9 cellular contexts compared by ENCODE assay signal in genomic region chr3:152382312-152383135, GRCh38.
DNase-seq lines count a peak whose midpoint lies in the region; ATAC-seq and TF ChIP-seq lines count a peak whose summit lies in the region.
"Had no signal": no experiment of that assay in that cellular context is flagged by ENCODE, and none has a peak within 500 bp of the region (broad histone marks: within the 10 kb centered on the region; RNA-seq: fewer than 3 reads in every experiment).

No MANE protein-coding gene starts in this region.

- H3K9me3 ChIP-seq in left ventricle myocardium inferior (replicated peaks) (no peaks in the 10 kb centered on the region), PC-9 (ENCODE audit: insufficient read depth, low read depth) (no peaks in the 10 kb centered on the region)

- H3K4me1 ChIP-seq in left ventricle myocardium inferior (peaks cover 98% of the 10 kb centered on the region), PC-9 (replicated peaks; ENCODE audit: insufficient read depth) (no peaks in the 10 kb centered on the region; the same call in 1 of the 2 replicates)

- no peak overlapping the region for H2AFZ ChIP-seq in PC-9

- H3K9me2 ChIP-seq in PC-9 (ENCODE audit: insufficient read depth): no peaks in the 10 kb centered on the region

- peak overlapping the region; percentile 89 for H3K27ac Mint-ChIP-seq in activated CD8-positive, alpha-beta T cell treated with anti-CD3 and anti-CD28 coated beads for 36 hours
- H3K27ac Mint-ChIP-seq in stimulated activated effector memory CD8-positive, alpha-beta T cell treated with anti-CD3 and anti-CD28 coated beads, Interleukin-12 subunit alpha, Interleukin-12 subunit beta, amount 100 ng/mL, for 72 hours: peak overlapping the region; percentile 78

- no peak for DNase-seq in activated CD8-positive, alpha-beta T cell treated with anti-CD3 and anti-CD28 coated beads for 36 hours
- DNase-seq in left ventricle myocardium inferior (no peak), SKM-1 (lab: John Stamatoyannopoulos, UW; ENCODE audit: unreplicated experiment) (no peak), PC-9 (no peak)
- DNase-seq in stimulated activated effector memory CD8-positive, alpha-beta T cell treated with anti-CD3 and anti-CD28 coated beads, Interleukin-12 subunit alpha, Interleukin-12 subunit beta, amount 100 ng/mL, for 72 hours (ENCODE audit: low spot score in 2 of 2): no peak
- DNase-seq in activated CD8-positive, alpha-beta memory T cell treated with anti-CD3 and anti-CD28 coated beads for 24 hours: no peak
- DNase-seq: NCI-H510A had no signal

- H3K4me3 Mint-ChIP-seq in activated CD8-positive, alpha-beta T cell treated with anti-CD3 and anti-CD28 coated beads for 36 hours: peak overlapping the region; percentile 64
- H3K4me3 Mint-ChIP-seq in stimulated activated effector memory CD8-positive, alpha-beta T cell treated with anti-CD3 and anti-CD28 coated beads, Interleukin-12 subunit alpha, Interleukin-12 subunit beta, amount 100 ng/mL, for 72 hours: peak overlapping the region; percentile 56

- POLR2A ChIA-PET in activated CD8-positive, alpha-beta T cell treated with anti-CD3 and anti-CD28 coated beads for 36 hours (lab: Charles Lee): interaction anchor here (0.6 kb wide), 1 partner anchor 100 kb away, joined by 3 read pairs; no protein-coding TSS in a partner anchor
- POLR2A ChIA-PET in PC-9 (lab: Charles Lee; ENCODE audit: unreplicated experiment): interaction anchor here (0.6 to 1.0 kb wide), 3 partner anchors 35 to 80 kb away, joined by 5 to 8 read pairs (median 7); no protein-coding TSS in a partner anchor

- H4K20me1 ChIP-seq in PC-9 (ENCODE audit: insufficient read depth): 0 out of 2 replicates have a peak, but pooled peaks cover 4% of the 10 kb centered on the region

- no peak overlapping the region for H3K4me2 ChIP-seq in PC-9

- CTCF ChIA-PET in activated CD8-positive, alpha-beta T cell treated with anti-CD3 and anti-CD28 coated beads for 36 hours (lab: Charles Lee): interaction anchor here (0.8 to 2.2 kb wide), 8 partner anchors 8 to 1067 kb away, joined by 3 to 8 read pairs (median 3); no protein-coding TSS in a partner anchor
- CTCF ChIA-PET in PC-9 (lab: Charles Lee): no interaction called here

- peak overlapping the region; percentile 77 for H3K27ac ChIP-seq in left ventricle myocardium inferior (replicated peaks)
- H3K27ac ChIP-seq in PC-9: no peak overlapping the region

- H3K4me3 ChIP-seq in left ventricle myocardium inferior (peak overlapping the region; percentile 53), PC-9 (no peak overlapping the region)

- no peak for TF ChIP-seq CTCF in activated CD8-positive, alpha-beta T cell treated with anti-CD3 and anti-CD28 coated beads for 36 hours (IDR thresholded peaks at IDR 0.05)
- no peak for TF ChIP-seq CTCF in left ventricle myocardium inferior (IDR thresholded peaks at IDR 0.05; ENCODE audit: borderline replicate concordance)
- no peak for TF ChIP-seq CTCF in PC-9 (conservative IDR thresholded peaks at IDR 0.05)

- H3K27me3 Mint-ChIP-seq in activated CD8-positive, alpha-beta T cell treated with anti-CD3 and anti-CD28 coated beads for 36 hours: no peaks in the 10 kb centered on the region

- no TSS peak for BruUV-seq in PC-9 (replicated peaks; lab: Mats Ljungman, UMichigan)

- H3K9me3 Mint-ChIP-seq in activated CD8-positive, alpha-beta T cell treated with anti-CD3 and anti-CD28 coated beads for 36 hours: no peaks in the 10 kb centered on the region
- no peaks in the 10 kb centered on the region for H3K9me3 Mint-ChIP-seq in stimulated activated effector memory CD8-positive, alpha-beta T cell treated with anti-CD3 and anti-CD28 coated beads, Interleukin-12 subunit alpha, Interleukin-12 subunit beta, amount 100 ng/mL, for 72 hours

- H3K36me3 Mint-ChIP-seq in activated CD8-positive, alpha-beta T cell treated with anti-CD3 and anti-CD28 coated beads for 36 hours (ENCODE audit: low read depth): peaks cover 26% of the 10 kb centered on the region
- H3K36me3 Mint-ChIP-seq in stimulated activated effector memory CD8-positive, alpha-beta T cell treated with anti-CD3 and anti-CD28 coated beads, Interleukin-12 subunit alpha, Interleukin-12 subunit beta, amount 100 ng/mL, for 72 hours: peaks cover 36% of the 10 kb centered on the region

- H3K27me3 ChIP-seq in left ventricle myocardium inferior (ENCODE audit: low read depth) (no peaks in the 10 kb centered on the region), PC-9 (ENCODE audit: insufficient read depth, low read depth) (no peaks in the 10 kb centered on the region)

- peaks cover 71% of the 10 kb centered on the region for H3K4me1 Mint-ChIP-seq in activated CD8-positive, alpha-beta T cell treated with anti-CD3 and anti-CD28 coated beads for 36 hours (ENCODE audit: low read depth)
- H3K4me1 Mint-ChIP-seq in stimulated activated effector memory CD8-positive, alpha-beta T cell treated with anti-CD3 and anti-CD28 coated beads, Interleukin-12 subunit alpha, Interleukin-12 subunit beta, amount 100 ng/mL, for 72 hours: peaks cover 32% of the 10 kb centered on the region

- ATAC-seq in GM21367 (IDR thresholded peaks at IDR 0.05; ENCODE audit: unreplicated experiment): peak; percentile 37
- ATAC-seq in activated CD8-positive, alpha-beta T cell treated with anti-CD3 and anti-CD28 coated beads for 36 hours: no peak
- no peak for ATAC-seq in stimulated activated effector memory CD8-positive, alpha-beta T cell treated with anti-CD3 and anti-CD28 coated beads, Interleukin-12 subunit alpha, Interleukin-12 subunit beta, amount 100 ng/mL, for 72 hours
- ATAC-seq in HG03095 (IDR thresholded peaks at IDR 0.05; ENCODE audit: unreplicated experiment): no peak

- intact Hi-C loops in activated CD8-positive, alpha-beta T cell treated with anti-CD3 and anti-CD28 coated beads for 36 hours (cut with micrococcal nuclease): no loop called here
- intact Hi-C loops in left ventricle myocardium inferior (cut with micrococcal nuclease) (loop anchor here (10.0 kb wide), 1 partner anchor 108 kb away; no protein-coding TSS in a partner anchor), PC-9 (cut with micrococcal nuclease; ENCODE audit: unreplicated experiment) (no loop called here)

- H3K79me2 ChIP-seq in PC-9 (ENCODE audit: low read depth): peaks cover 87% of the 10 kb centered on the region

- H3K36me3 ChIP-seq in left ventricle myocardium inferior (no peaks in the 10 kb centered on the region), PC-9 (ENCODE audit: low read depth) (peaks cover 6% of the 10 kb centered on the region; the same call in 1 of the 2 replicates)

- no peaks in the 10 kb centered on the region for H3F3A ChIP-seq in PC-9 (ENCODE audit: insufficient read depth, low read depth)
